25 cellular contexts compared by ENCODE assay signal in genomic region chr14:69479696-69480095, GRCh38. TPM values are rescaled to one million over a fixed set of nuclear protein-coding genes. Genes with fewer than 3 reads are reported as not detected.
DNase-seq lines count a peak whose midpoint lies in the region; ATAC-seq, FAIRE-seq and TF ChIP-seq lines count a peak whose summit lies in the region.
"Had no signal": no experiment of that assay in that cellular context is flagged by ENCODE, and none has a peak within 500 bp of the region (broad histone marks: within the 10 kb centered on the region; RNA-seq: fewer than 3 reads in every experiment).

No MANE protein-coding gene starts in this region.

- no peak overlapping the region for H3K4me3 ChIP-seq in Karpas-422 (ENCODE audit: low read length)
- no peak overlapping the region for H3K4me3 ChIP-seq in RWPE2 (ENCODE audit: severe bottlenecking)
- H3K4me3 ChIP-seq: A549; BLaER1 treated with 17β-estradiol and CSF1 and Interleukin-3, amounts not matched to agents 10 nM and 100 nM had no signal

- no peaks in the 10 kb centered on the region for H3K27me3 ChIP-seq in Karpas-422 (ENCODE audit: low read length)
- H3K27me3 ChIP-seq in RWPE2 (ENCODE audit: insufficient read depth, poor library complexity, severe bottlenecking) = peaks cover 26% of the 10 kb centered on the region

- no peak for ATAC-seq in RWPE2 (ENCODE audit: low read depth)
- ATAC-seq: A549; CD8-positive, alpha-beta T cell had no signal

- no peaks in the 10 kb centered on the region for H3K79me2 ChIP-seq in Karpas-422 (ENCODE audit: low read length)

- H3K27ac ChIP-seq in Karpas-422 (ENCODE audit: low read length) (no peak overlapping the region), RWPE2 (ENCODE audit: poor library complexity, severe bottlenecking) (no peak overlapping the region)
- H3K27ac ChIP-seq: 22Rv1; A549; BLaER1 treated with 17β-estradiol and CSF1 and Interleukin-3, amounts not matched to agents 10 nM and 100 nM; C4-2B had no signal

- TF ChIP-seq CTCF in RWPE2 (IDR thresholded peaks at IDR 0.05; ENCODE audit: poor library complexity, severe bottlenecking) (no peak), endothelial cell (IDR thresholded peaks at IDR 0.05; ENCODE audit: unreplicated experiment) (no peak), GM13977 (IDR thresholded peaks at IDR 0.05; ENCODE audit: extremely low read depth, insufficient read depth, missing control alignments) (no peak)

- H3K36me3 ChIP-seq in Karpas-422 (ENCODE audit: insufficient read depth, low read length) = no peaks in the 10 kb centered on the region
- H3K36me3 ChIP-seq in RWPE2 (ENCODE audit: low read depth) = no peaks in the 10 kb centered on the region
- H3K36me3 ChIP-seq: BLaER1 treated with 17β-estradiol and CSF1 and Interleukin-3, amounts not matched to agents 10 nM and 100 nM had no signal

- FAIRE-seq in HTR-8/SVneo (lab: Jason Lieb, UNC) = peak; percentile 86
- FAIRE-seq: A549, D721Med, G401.6, GM12891, GM18507 had no signal

- H3K4me3 Mint-ChIP-seq in endothelial cell (ENCODE audit: unreplicated experiment) = peak overlapping the region; percentile 60
- H3K4me3 Mint-ChIP-seq: B cell; CD4-positive, alpha-beta T cell; CD8-positive, alpha-beta T cell had no signal

- H3K9me3 Mint-ChIP-seq in endothelial cell (ENCODE audit: unreplicated experiment) = no peaks in the 10 kb centered on the region
- H3K9me3 Mint-ChIP-seq: CD4-positive, alpha-beta T cell; CD8-positive, alpha-beta T cell had no signal

- no peaks in the 10 kb centered on the region for H3K9me3 ChIP-seq in Karpas-422 (ENCODE audit: low read length)
- no peaks in the 10 kb centered on the region for H3K9me3 ChIP-seq in RWPE2 (ENCODE audit: severe bottlenecking)
- H3K9me3 ChIP-seq: A549; BLaER1 treated with 17β-estradiol and CSF1 and Interleukin-3, amounts not matched to agents 10 nM and 100 nM; Caco-2 had no signal

- H3K4me1 Mint-ChIP-seq in endothelial cell (ENCODE audit: unreplicated experiment) = peaks cover 4% of the 10 kb centered on the region

- no peaks in the 10 kb centered on the region for H3K9me2 ChIP-seq in Karpas-422 (replicated peaks; ENCODE audit: insufficient read depth, low read length)

- peaks cover 7% of the 10 kb centered on the region; the same call in 1 of the 2 replicates for H4K20me1 ChIP-seq in Karpas-422 (ENCODE audit: insufficient read depth, low read depth, low read length)

- no peak overlapping the region for H2AFZ ChIP-seq in Karpas-422 (ENCODE audit: low read length)

- peaks cover 6% of the 10 kb centered on the region for H3K36me3 Mint-ChIP-seq in endothelial cell (ENCODE audit: low read depth, unreplicated experiment)
- H3K36me3 Mint-ChIP-seq: CD8-positive, alpha-beta T cell had no signal

- H3K4me2 ChIP-seq in Karpas-422 (ENCODE audit: low read depth, low read length, poor library complexity, severe bottlenecking) = no peak overlapping the region
- H3K4me2 ChIP-seq: A549 had no signal

- H3K4me1 ChIP-seq in Karpas-422 (ENCODE audit: low read length) (peaks cover 31% of the 10 kb centered on the region), RWPE2 (ENCODE audit: insufficient read depth, poor library complexity, severe bottlenecking) (no peaks in the 10 kb centered on the region)
- H3K4me1 ChIP-seq: Caco-2 had no signal

- no peak overlapping the region for H3K27ac Mint-ChIP-seq in endothelial cell (ENCODE audit: unreplicated experiment)
- H3K27ac Mint-ChIP-seq: B cell; CD4-positive, alpha-beta T cell; CD8-positive, alpha-beta T cell had no signal

- in situ Hi-C loops in GM13977 (cut with MboI; ENCODE audit: low pct_unique_long_range_greater_than_20kb, low sequenced_read_pairs, unreplicated experiment) = no loop called here

- DNase-seq in HTR-8/SVneo (ENCODE audit: insufficient read length, low spot score) (no peak), Karpas-422 (peak; percentile 54), RWPE2 (ENCODE audit: low spot score) (peak; percentile 15), endothelial cell (ENCODE audit: low spot score) (no peak), GM13977 (ENCODE audit: low spot score) (no peak), NCI-H510A treated with DMSO at 0.1 percent for 48 hours (lab: John Stamatoyannopoulos, UW) (no peak)
- DNase-seq in activated naive CD4-positive, alpha-beta T cell (lab: John Stamatoyannopoulos, UW) = no peak
- DNase-seq in activated CD4-positive, alpha-beta T cell treated with anti-CD3 and anti-CD28 coated beads for 1 hour = no peak
- DNase-seq: AML-193; Caco-2; Calu3; CD4-positive, alpha-beta T cell; CD8-positive, alpha-beta T cell; DMS79 treated with DMSO at 0.1 percent for 48 hours; GF-D8 had no signal

- H3K27me3 Mint-ChIP-seq in endothelial cell (ENCODE audit: unreplicated experiment) = peaks cover 6% of the 10 kb centered on the region

- no peak overlapping the region for H3K9ac ChIP-seq in Karpas-422 (ENCODE audit: low read length)
- H3K9ac ChIP-seq: BLaER1 treated with 17β-estradiol and CSF1 and Interleukin-3, amounts not matched to agents 10 nM and 100 nM had no signal

RNA-seq across cellular contexts. Expression of gene PLEKHD1, which starts 4.8 kb away (rescaled TPM):
- 0.41 TPM in 1 of 2 replicates, not detected in the other for total RNA-seq in Karpas-422 (2014; rRNA removed; shearing (Covaris generic); ENCODE audit: low replicate concordance)
- total RNA-seq in endothelial cell (ENCODE audit: unreplicated experiment) = 0.80 TPM
- total RNA-seq: A172 had no signal

Comparison
In these comparisons a context has a peak if more than half of its experiments do, and no peak if none do; other contexts are left out.
1. DNase-seq: peak in Karpas-422 (single experiment) and RWPE2 (single experiment); none in HTR-8/SVneo (single experiment), endothelial cell (single experiment), GM13977 (single experiment), activated naive CD4-positive, alpha-beta T cell (0 of 4), activated CD4-positive, alpha-beta T cell treated with anti-CD3 and anti-CD28 coated beads for 1 hour (single experiment) and NCI-H510A treated with DMSO at 0.1 percent for 48 hours (single experiment).